1 cellular context compared by ENCODE assay signal in genomic region chr3:136861890-136862610, GRCh38.
TF ChIP-seq lines count a peak whose summit lies in the region.

TSS of gene NCK1 (plus strand) at chr3:136862208. CDS start at chr3:136928002, 65,794 bp downstream.

TF ChIP-seq in K562, 482 proteins besides CTCF, POLR2A, EP300 and RAD21 (continued from another document and continues in another):
- TF ChIP-seq THRAP3 (IDR thresholded peaks at IDR 0.05; ENCODE audit: borderline replicate concordance) = no peak
- peak; percentile 38; the same call in 1 of the 2 replicates for TF ChIP-seq PML (IDR thresholded peaks at IDR 0.05; ENCODE audit: low read length)
- no peak for TF ChIP-seq ZNF398 (CRISPR knock-in tag; IDR thresholded peaks at IDR 0.05)
- TF ChIP-seq THRA (IDR thresholded peaks at IDR 0.05) = no peak
- TF ChIP-seq MLLT1 (IDR thresholded peaks at IDR 0.05) = no peak
- TF ChIP-seq NFRKB (IDR thresholded peaks at IDR 0.05; ENCODE audit: low read depth) = 0 out of 2 replicates have a peak, but pooled peaks have one; percentile 33
- no peak for TF ChIP-seq TCFL5 (CRISPR knock-in tag; conservative IDR thresholded peaks at IDR 0.05)
- no peak for TF ChIP-seq ZNF766 (CRISPR knock-in tag; conservative IDR thresholded peaks at IDR 0.05)
- no peak for TF ChIP-seq CBFA2T3 (IDR thresholded peaks at IDR 0.05)
- no peak for TF ChIP-seq ARID1B (IDR thresholded peaks at IDR 0.05)
- TF ChIP-seq ZBTB2 (IDR thresholded peaks at IDR 0.05) = peak; percentile 16; the same call in 1 of the 2 replicates
- TF ChIP-seq RBBP5 (IDR thresholded peaks at IDR 0.05; ENCODE audit: borderline replicate concordance, insufficient read depth, low read length, poor library complexity, severe bottlenecking) = peak; percentile 81
- no peak for TF ChIP-seq YBX1 (IDR thresholded peaks at IDR 0.05)
- no peak for TF ChIP-seq NR0B1 (IDR thresholded peaks at IDR 0.05; ENCODE audit: partially characterized antibody)
- peak; percentile 44; the same call in 1 of the 2 replicates for TF ChIP-seq KLF13 (tag; IDR thresholded peaks at IDR 0.05; ENCODE audit: borderline replicate concordance, low read depth)
- TF ChIP-seq FOXK2 (conservative IDR thresholded peaks at IDR 0.05 in 1 of 2, IDR thresholded peaks at IDR 0.05 in 1 of 2; ENCODE audit: low read depth in 2 of 2) = no peak; a peak in 1 of 4 replicates
- TF ChIP-seq ZNF785 (CRISPR knock-in tag; IDR thresholded peaks at IDR 0.05) = no peak
- TF ChIP-seq BRF2 (IDR thresholded peaks at IDR 0.05; ENCODE audit: borderline replicate concordance, insufficient read depth, insufficient read length) = no peak
- no peak for TF ChIP-seq HMG20A (CRISPR knock-in tag; conservative IDR thresholded peaks at IDR 0.05)
- no peak for TF ChIP-seq ZNF395 (CRISPR knock-in tag; IDR thresholded peaks at IDR 0.05)
- no peak for TF ChIP-seq SRSF9 (IDR thresholded peaks at IDR 0.05; ENCODE audit: borderline replicate concordance, low read depth, low read length)
- TF ChIP-seq RBM25 (IDR thresholded peaks at IDR 0.05; ENCODE audit: low read depth, low read length, severe bottlenecking) = peak; percentile 68
- TF ChIP-seq CHCHD3 (CRISPR knock-in tag; IDR thresholded peaks at IDR 0.05) = no peak
- TF ChIP-seq NKRF (IDR thresholded peaks at IDR 0.05; ENCODE audit: borderline replicate concordance) = peak; percentile 39; the same call in 1 of the 2 replicates
- TF ChIP-seq HMG20B (CRISPR knock-in tag; IDR thresholded peaks at IDR 0.05) = no peak
- TF ChIP-seq ZNF280A (IDR thresholded peaks at IDR 0.05; ENCODE audit: low read depth, partially characterized antibody) = no peak
- TF ChIP-seq E2F1 (CRISPR knock-in tag; IDR thresholded peaks at IDR 0.05) = peak; percentile 67; the same call in 1 of the 2 replicates
- TF ChIP-seq U2AF2 (optimal IDR thresholded peaks at IDR 0.05; ENCODE audit: low read depth, low read length) = no peak
- TF ChIP-seq ZHX1 (conservative IDR thresholded peaks at IDR 0.05; ENCODE audit: low read length) = no peak
- peak; percentile 20; the same call in 1 of the 2 replicates for TF ChIP-seq SIN3B (IDR thresholded peaks at IDR 0.05; ENCODE audit: low read depth)
- TF ChIP-seq ZBTB43 (CRISPR knock-in tag; IDR thresholded peaks at IDR 0.05) = no peak
- TF ChIP-seq RFX1 (IDR thresholded peaks at IDR 0.05) = no peak
- TF ChIP-seq FOXJ3 (CRISPR knock-in tag; IDR thresholded peaks at IDR 0.05) = no peak
- TF ChIP-seq ZBTB12 (CRISPR knock-in tag; IDR thresholded peaks at IDR 0.05) = 0 out of 2 replicates have a peak, but pooled peaks have one; percentile 45
- no peak for TF ChIP-seq PTRF (tag; IDR thresholded peaks at IDR 0.05)
